In the genomic region with DNA sequence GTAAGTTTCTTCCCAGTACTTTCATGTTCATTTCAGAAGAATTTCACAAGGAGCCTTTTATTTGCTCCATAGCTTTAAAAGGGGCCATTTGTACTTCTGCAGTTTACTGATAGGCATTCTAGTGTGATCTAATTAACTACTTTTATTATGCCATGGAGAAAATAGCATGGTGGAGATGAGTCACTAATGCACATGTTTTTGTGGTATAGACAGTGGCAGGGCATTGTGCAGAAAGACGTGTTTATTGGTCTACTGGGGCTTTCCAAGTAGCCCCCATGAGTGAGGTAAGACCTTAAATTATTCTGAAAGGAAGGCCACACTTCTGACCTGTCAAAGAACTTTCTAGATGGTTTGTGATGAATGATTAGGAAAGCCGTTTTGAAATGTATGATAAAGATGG, we compare ENCODE assay signal across 1 cellular context.
TF ChIP-seq lines count a peak whose summit lies in the region.

No MANE protein-coding gene starts in this region.

TF ChIP-seq in GM12878, 131 proteins besides CTCF, POLR2A, EP300 and RAD21 (continued from another document):
- TF ChIP-seq, protein P1, sequence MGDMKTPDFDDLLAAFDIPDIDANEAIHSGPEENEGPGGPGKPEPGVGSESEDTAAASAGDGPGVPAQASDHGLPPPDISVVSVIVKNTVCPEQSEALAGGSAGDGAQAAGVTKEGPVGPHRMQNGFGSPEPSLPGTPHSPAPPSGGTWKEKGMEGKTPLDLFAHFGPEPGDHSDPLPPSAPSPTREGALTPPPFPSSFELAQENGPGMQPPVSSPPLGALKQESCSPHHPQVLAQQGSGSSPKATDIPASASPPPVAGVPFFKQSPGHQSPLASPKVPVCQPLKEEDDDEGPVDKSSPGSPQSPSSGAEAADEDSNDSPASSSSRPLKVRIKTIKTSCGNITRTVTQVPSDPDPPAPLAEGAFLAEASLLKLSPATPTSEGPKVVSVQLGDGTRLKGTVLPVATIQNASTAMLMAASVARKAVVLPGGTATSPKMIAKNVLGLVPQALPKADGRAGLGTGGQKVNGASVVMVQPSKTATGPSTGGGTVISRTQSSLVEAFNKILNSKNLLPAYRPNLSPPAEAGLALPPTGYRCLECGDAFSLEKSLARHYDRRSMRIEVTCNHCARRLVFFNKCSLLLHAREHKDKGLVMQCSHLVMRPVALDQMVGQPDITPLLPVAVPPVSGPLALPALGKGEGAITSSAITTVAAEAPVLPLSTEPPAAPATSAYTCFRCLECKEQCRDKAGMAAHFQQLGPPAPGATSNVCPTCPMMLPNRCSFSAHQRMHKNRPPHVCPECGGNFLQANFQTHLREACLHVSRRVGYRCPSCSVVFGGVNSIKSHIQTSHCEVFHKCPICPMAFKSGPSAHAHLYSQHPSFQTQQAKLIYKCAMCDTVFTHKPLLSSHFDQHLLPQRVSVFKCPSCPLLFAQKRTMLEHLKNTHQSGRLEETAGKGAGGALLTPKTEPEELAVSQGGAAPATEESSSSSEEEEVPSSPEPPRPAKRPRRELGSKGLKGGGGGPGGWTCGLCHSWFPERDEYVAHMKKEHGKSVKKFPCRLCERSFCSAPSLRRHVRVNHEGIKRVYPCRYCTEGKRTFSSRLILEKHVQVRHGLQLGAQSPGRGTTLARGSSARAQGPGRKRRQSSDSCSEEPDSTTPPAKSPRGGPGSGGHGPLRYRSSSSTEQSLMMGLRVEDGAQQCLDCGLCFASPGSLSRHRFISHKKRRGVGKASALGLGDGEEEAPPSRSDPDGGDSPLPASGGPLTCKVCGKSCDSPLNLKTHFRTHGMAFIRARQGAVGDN (IDR thresholded peaks at IDR 0.05), result no peak
- TF ChIP-seq ASH2L (IDR thresholded peaks at IDR 0.05; ENCODE audit: borderline replicate concordance, low read depth) (no peak), RELA (IDR thresholded peaks at IDR 0.05; ENCODE audit: borderline replicate concordance, partially characterized antibody) (peak; percentile 56), IKZF1 (conservative IDR thresholded peaks at IDR 0.05) (0 out of 2 replicates have a peak, but pooled peaks have one; percentile 13), MTA2 (IDR thresholded peaks at IDR 0.05; ENCODE audit: low read depth) (peak; percentile 93), RUNX3 (IDR thresholded peaks at IDR 0.05; ENCODE audit: low read length) (peak; percentile 40; the same call in 1 of the 2 replicates), KAT2A (conservative IDR thresholded peaks at IDR 0.05; ENCODE audit: control insufficient read depth, low read depth, low read length) (no peak), BHLHE40 (IDR thresholded peaks at IDR 0.05; ENCODE audit: borderline replicate concordance in 1 of 2, low read depth in 2 of 2, low read length in 1 of 2) (peak; percentile 86 to 91), JUND (IDR thresholded peaks at IDR 0.05; ENCODE audit: low read depth, low read length) (peak; percentile 63; the same call in 1 of the 2 replicates), POLR2AphosphoS5 (IDR thresholded peaks at IDR 0.05; ENCODE audit: low read length) (no peak), ATF7 (IDR thresholded peaks at IDR 0.05; ENCODE audit: low read depth) (peak; percentile 83), JUNB (IDR thresholded peaks at IDR 0.05) (peak; percentile 37; the same call in 1 of the 2 replicates), PAX8 (IDR thresholded peaks at IDR 0.05) (no peak), BCL11A (IDR thresholded peaks at IDR 0.05; ENCODE audit: low read depth, low read length) (peak; percentile 78)
- TF ChIP-seq, protein P2, sequence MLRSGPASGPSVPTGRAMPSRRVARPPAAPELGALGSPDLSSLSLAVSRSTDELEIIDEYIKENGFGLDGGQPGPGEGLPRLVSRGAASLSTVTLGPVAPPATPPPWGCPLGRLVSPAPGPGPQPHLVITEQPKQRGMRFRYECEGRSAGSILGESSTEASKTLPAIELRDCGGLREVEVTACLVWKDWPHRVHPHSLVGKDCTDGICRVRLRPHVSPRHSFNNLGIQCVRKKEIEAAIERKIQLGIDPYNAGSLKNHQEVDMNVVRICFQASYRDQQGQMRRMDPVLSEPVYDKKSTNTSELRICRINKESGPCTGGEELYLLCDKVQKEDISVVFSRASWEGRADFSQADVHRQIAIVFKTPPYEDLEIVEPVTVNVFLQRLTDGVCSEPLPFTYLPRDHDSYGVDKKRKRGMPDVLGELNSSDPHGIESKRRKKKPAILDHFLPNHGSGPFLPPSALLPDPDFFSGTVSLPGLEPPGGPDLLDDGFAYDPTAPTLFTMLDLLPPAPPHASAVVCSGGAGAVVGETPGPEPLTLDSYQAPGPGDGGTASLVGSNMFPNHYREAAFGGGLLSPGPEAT (IDR thresholded peaks at IDR 0.05; ENCODE audit: low read depth), result peak; percentile 90
